In the genomic region with DNA sequence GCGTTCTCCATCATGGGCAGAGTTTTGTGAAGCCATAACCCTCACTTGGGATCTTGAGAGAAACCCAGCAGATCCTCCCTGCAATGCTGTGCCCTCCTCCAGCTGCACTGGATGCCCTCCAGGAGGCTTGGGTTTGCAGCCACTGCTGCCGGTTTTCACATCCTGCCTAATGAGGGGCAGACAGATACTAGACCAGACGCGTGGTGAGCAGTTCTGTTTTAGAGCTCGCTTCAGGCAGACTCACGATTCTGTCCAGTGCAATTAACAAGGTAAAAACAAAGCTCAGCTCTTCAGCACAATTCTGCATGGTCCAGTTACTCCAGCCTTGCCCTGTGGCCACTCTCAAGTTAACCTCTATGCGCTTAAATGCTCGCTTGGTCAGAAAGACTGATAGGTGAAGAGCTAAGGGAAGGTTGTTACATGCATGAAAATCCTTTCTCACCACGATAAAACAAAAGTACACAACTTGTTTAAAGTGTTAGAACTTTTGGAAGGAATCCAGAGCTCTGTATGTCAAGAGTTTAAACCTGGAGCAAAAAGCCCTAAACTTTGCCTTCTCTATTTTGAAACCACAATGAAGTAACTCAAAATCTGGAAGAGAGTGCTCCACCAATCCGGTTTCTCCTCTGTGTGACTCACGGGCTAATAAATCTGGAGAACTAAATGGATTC, we compare ENCODE assay signal across 12 cellular contexts.
A peak's percentile ranks its signal among the peaks of the same experiment; 100 is the strongest.
DNase-seq lines count a peak whose midpoint lies in the region; ATAC-seq and TF ChIP-seq lines count a peak whose summit lies in the region.
"Had no signal": no experiment of that assay in that cellular context is flagged by ENCODE, and none has a peak within 500 bp of the region (broad histone marks: within the 10 kb centered on the region; RNA-seq: fewer than 3 reads in every experiment).

No MANE protein-coding gene starts in this region.

- no peak overlapping the region for H2AFZ ChIP-seq in smooth muscle cell (ENCODE audit: low read depth)

- DNase-seq in EL = peak; percentile 29
- peak; percentile 38 for DNase-seq in NCI-H69 (lab: John Stamatoyannopoulos, UW)
- DNase-seq in kidney glomerular epithelial cell (lab: John Stamatoyannopoulos, UW) = peak; percentile 83
- no peak for DNase-seq in smooth muscle cell (lab: John Stamatoyannopoulos, UW; ENCODE audit: unreplicated experiment)
- no peak for DNase-seq in activated naive CD4-positive, alpha-beta T cell treated with anti-CD3 and anti-CD28 coated beads, Interleukin-2, amount 50 U/mL, for 16 hours
- DNase-seq: activated CD4-positive, alpha-beta T cell treated with anti-CD3 and anti-CD28 coated beads, Interleukin-2, amount 50 U/mL, for 48 hours; midbrain; pancreas had no signal

- H3K4me1 ChIP-seq in smooth muscle cell (ENCODE audit: low read depth) = no peaks in the 10 kb centered on the region
- H3K4me1 ChIP-seq: ascending aorta, pancreas had no signal

- H3K79me2 ChIP-seq in smooth muscle cell (ENCODE audit: low read depth) = no peaks in the 10 kb centered on the region

- H3K9ac ChIP-seq in smooth muscle cell (ENCODE audit: low read depth) = no peak overlapping the region

- TF ChIP-seq CTCF in smooth muscle cell (IDR thresholded peaks at IDR 0.05; ENCODE audit: borderline replicate concordance, insufficient read depth, poor library complexity, severe bottlenecking) = no peak

- no peaks in the 10 kb centered on the region for H4K20me1 ChIP-seq in smooth muscle cell (ENCODE audit: low read depth)

- peak overlapping the region; percentile 64 for H3K4me2 ChIP-seq in smooth muscle cell

- H3F3A ChIP-seq in smooth muscle cell (ENCODE audit: low read depth) = peaks cover 5% of the 10 kb centered on the region

- no peak overlapping the region for H3K4me3 ChIP-seq in smooth muscle cell
- H3K4me3 ChIP-seq: ascending aorta, pancreas had no signal

- no peak for ATAC-seq in HG03039 (IDR thresholded peaks at IDR 0.05; ENCODE audit: unreplicated experiment)
- ATAC-seq in HG03565 (IDR thresholded peaks at IDR 0.05; ENCODE audit: unreplicated experiment) = no peak
- ATAC-seq: activated T-helper 17 cell treated with anti-CD3 and anti-CD28 coated beads, Interleukin-2, amount 50 U/mL, for 72 hours had no signal

- H3K9me3 ChIP-seq in smooth muscle cell (replicated peaks; ENCODE audit: low read depth) = no peaks in the 10 kb centered on the region
- H3K9me3 ChIP-seq: ascending aorta, pancreas had no signal

- no peaks in the 10 kb centered on the region for H3K27me3 ChIP-seq in smooth muscle cell (ENCODE audit: low read depth)
- H3K27me3 ChIP-seq: ascending aorta, pancreas had no signal

- WGBS in smooth muscle cell (ENCODE audit: low lambda C conversion rate) = 39% methylated on average over 11 of the region's 11 CpGs

- H3K36me3 ChIP-seq in smooth muscle cell (ENCODE audit: low read depth) = no peaks in the 10 kb centered on the region
- H3K36me3 ChIP-seq: ascending aorta, pancreas had no signal

- H3K27ac ChIP-seq in smooth muscle cell (ENCODE audit: low read depth) = no peak overlapping the region
- H3K27ac ChIP-seq: ascending aorta, pancreas had no signal

Comparison
In these comparisons a context has a peak if more than half of its experiments do, and no peak if none do; other contexts are left out.
1. DNase-seq: peak in EL (single experiment), NCI-H69 (single experiment) and kidney glomerular epithelial cell (single experiment); none in smooth muscle cell (single experiment) and activated naive CD4-positive, alpha-beta T cell treated with anti-CD3 and anti-CD28 coated beads, Interleukin-2, amount 50 U/mL, for 16 hours (single experiment).